In the genomic region with DNA sequence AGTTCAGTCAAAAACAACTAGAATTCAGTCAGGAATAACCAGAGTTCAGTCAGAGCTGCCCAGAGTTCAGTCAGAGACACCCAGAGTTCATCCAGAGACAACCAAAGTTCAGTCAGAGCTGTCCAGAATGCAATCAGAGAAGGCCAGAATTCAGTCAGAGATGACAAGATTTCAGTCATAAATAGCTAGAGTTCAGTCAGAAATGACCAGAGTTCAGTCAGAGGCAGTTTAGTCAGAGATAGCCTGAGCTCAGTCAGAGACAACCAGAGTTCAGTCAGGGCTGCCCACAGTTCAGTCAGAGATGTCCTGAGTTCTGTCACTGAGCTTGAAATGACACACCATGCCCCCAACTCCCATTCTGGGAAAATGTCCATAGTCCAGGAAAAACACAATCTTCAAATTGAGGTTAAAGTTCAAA, we compare ENCODE assay signal across 18 cellular contexts.
DNase-seq lines count a peak whose midpoint lies in the region; ATAC-seq lines count a peak whose summit lies in the region.
"Had no signal": no experiment of that assay in that cellular context is flagged by ENCODE, and none has a peak within 500 bp of the region (broad histone marks: within the 10 kb centered on the region; RNA-seq: fewer than 3 reads in every experiment).

No MANE protein-coding gene starts in this region.

- CTCF ChIA-PET in activated naive CD4-positive, alpha-beta T cell treated with anti-CD3 and anti-CD28 coated beads, Interleukin-2, amount 10 ng/mL, durations not matched to agents 7 days and 5 days (lab: Charles Lee) = interaction anchor here (0.7 to 4.5 kb wide), 3 partner anchors 25 to 32 kb away, joined by 3 to 20 read pairs (median 9); no protein-coding TSS in a partner anchor

- H3K27ac Mint-ChIP-seq in T-helper 1 cell treated with Interleukin-12 subunit alpha and Interleukin-12 subunit beta and Interleukin-4 antibody, amounts not matched to agents 30 μg/mL and 1 μg/mL, for 36 hours = peak overlapping the region; percentile 92
- H3K27ac Mint-ChIP-seq in activated naive CD4-positive, alpha-beta T cell treated with anti-CD3 and anti-CD28 coated beads, Interleukin-2, amount 10 ng/mL, durations not matched to agents 7 days and 5 days = peak overlapping the region; percentile 85
- peak overlapping the region; percentile 95 for H3K27ac Mint-ChIP-seq in stimulated activated naive CD8-positive, alpha-beta T cell treated with anti-CD3 and anti-CD28 coated beads, Interleukin-15, Interleukin-2, amounts not matched to agents 100 ng/mL and 50 ng/mL, for 24 hours
- H3K27ac Mint-ChIP-seq: H9, progenitor cell of endocrine pancreas had no signal

- H3K9me3 Mint-ChIP-seq in T-helper 1 cell treated with Interleukin-12 subunit alpha and Interleukin-12 subunit beta and Interleukin-4 antibody, amounts not matched to agents 30 μg/mL and 1 μg/mL, for 36 hours = peaks cover 16% of the 10 kb centered on the region
- H3K9me3 Mint-ChIP-seq in activated naive CD4-positive, alpha-beta T cell treated with anti-CD3 and anti-CD28 coated beads, Interleukin-2, amount 10 ng/mL, durations not matched to agents 7 days and 5 days = peaks cover 6% of the 10 kb centered on the region
- H3K9me3 Mint-ChIP-seq in stimulated activated naive CD8-positive, alpha-beta T cell treated with anti-CD3 and anti-CD28 coated beads, Interleukin-15, Interleukin-2, amounts not matched to agents 100 ng/mL and 50 ng/mL, for 24 hours = no peaks in the 10 kb centered on the region
- H3K9me3 Mint-ChIP-seq: H9, neural crest cell had no signal

- no peak for ATAC-seq in Right ventricle myocardium superior (ENCODE audit: poor library complexity)
- ATAC-seq: left colon had no signal

- peak; percentile 70 for DNase-seq in stimulated activated CD4-positive, alpha-beta T cell treated with anti-CD3 and anti-CD28 coated beads, Interleukin-1b, Interleukin-23, amount 100 ng/mL, for 48 hours
- DNase-seq in stimulated activated CD4-positive, alpha-beta T cell treated with anti-CD3 and anti-CD28 coated beads, Interleukin-2, amount 100 ng/mL, for 48 hours = no peak
- DNase-seq in activated naive CD4-positive, alpha-beta T cell treated with anti-CD3 and anti-CD28 coated beads, Interleukin-2, amount 10 ng/mL, durations not matched to agents 7 days and 5 days = no peak
- DNase-seq in DMS 273 treated with DMSO at 0.1 percent for 48 hours (lab: John Stamatoyannopoulos, UW) (no peak), Right ventricle myocardium superior (no peak), SKM-1 (lab: John Stamatoyannopoulos, UW; ENCODE audit: unreplicated experiment) (no peak)
- DNase-seq: brain microvascular endothelial cell; colonic mucosa; glutamatergic neuron; H9; left colon; NCI-H146; stimulated activated CD4-positive, alpha-beta T cell treated with anti-CD3 and anti-CD28 coated beads, Interleukin-2, amount 100 ng/mL, for 24 hours; SW 1271 had no signal

- H3K4me3 Mint-ChIP-seq in T-helper 1 cell treated with Interleukin-12 subunit alpha and Interleukin-12 subunit beta and Interleukin-4 antibody, amounts not matched to agents 30 μg/mL and 1 μg/mL, for 36 hours = peak overlapping the region; percentile 23
- H3K4me3 Mint-ChIP-seq in activated naive CD4-positive, alpha-beta T cell treated with anti-CD3 and anti-CD28 coated beads, Interleukin-2, amount 10 ng/mL, durations not matched to agents 7 days and 5 days = no peak overlapping the region
- peak overlapping the region; percentile 53 for H3K4me3 Mint-ChIP-seq in stimulated activated naive CD8-positive, alpha-beta T cell treated with anti-CD3 and anti-CD28 coated beads, Interleukin-15, Interleukin-2, amounts not matched to agents 100 ng/mL and 50 ng/mL, for 24 hours
- H3K4me3 Mint-ChIP-seq: H9, neural crest cell had no signal

- no peaks in the 10 kb centered on the region for H3K27me3 Mint-ChIP-seq in T-helper 1 cell treated with Interleukin-12 subunit alpha and Interleukin-12 subunit beta and Interleukin-4 antibody, amounts not matched to agents 30 μg/mL and 1 μg/mL, for 36 hours (ENCODE audit: low read depth)
- H3K27me3 Mint-ChIP-seq in activated naive CD4-positive, alpha-beta T cell treated with anti-CD3 and anti-CD28 coated beads, Interleukin-2, amount 10 ng/mL, durations not matched to agents 7 days and 5 days = no peaks in the 10 kb centered on the region
- H3K27me3 Mint-ChIP-seq in stimulated activated naive CD8-positive, alpha-beta T cell treated with anti-CD3 and anti-CD28 coated beads, Interleukin-15, Interleukin-2, amounts not matched to agents 100 ng/mL and 50 ng/mL, for 24 hours = no peaks in the 10 kb centered on the region

- H3K36me3 Mint-ChIP-seq in T-helper 1 cell treated with Interleukin-12 subunit alpha and Interleukin-12 subunit beta and Interleukin-4 antibody, amounts not matched to agents 30 μg/mL and 1 μg/mL, for 36 hours (ENCODE audit: low read depth) = peaks cover 12% of the 10 kb centered on the region
- H3K36me3 Mint-ChIP-seq in activated naive CD4-positive, alpha-beta T cell treated with anti-CD3 and anti-CD28 coated beads, Interleukin-2, amount 10 ng/mL, durations not matched to agents 7 days and 5 days = peaks cover 21% of the 10 kb centered on the region
- peaks cover 10% of the 10 kb centered on the region for H3K36me3 Mint-ChIP-seq in stimulated activated naive CD8-positive, alpha-beta T cell treated with anti-CD3 and anti-CD28 coated beads, Interleukin-15, Interleukin-2, amounts not matched to agents 100 ng/mL and 50 ng/mL, for 24 hours (ENCODE audit: low read depth)

- H3K4me1 Mint-ChIP-seq in T-helper 1 cell treated with Interleukin-12 subunit alpha and Interleukin-12 subunit beta and Interleukin-4 antibody, amounts not matched to agents 30 μg/mL and 1 μg/mL, for 36 hours (ENCODE audit: low read depth) = peaks cover 63% of the 10 kb centered on the region
- H3K4me1 Mint-ChIP-seq in activated naive CD4-positive, alpha-beta T cell treated with anti-CD3 and anti-CD28 coated beads, Interleukin-2, amount 10 ng/mL, durations not matched to agents 7 days and 5 days = peaks cover 96% of the 10 kb centered on the region
- H3K4me1 Mint-ChIP-seq in stimulated activated naive CD8-positive, alpha-beta T cell treated with anti-CD3 and anti-CD28 coated beads, Interleukin-15, Interleukin-2, amounts not matched to agents 100 ng/mL and 50 ng/mL, for 24 hours (ENCODE audit: low read depth) = peaks cover 90% of the 10 kb centered on the region

- intact Hi-C loops in Right ventricle myocardium superior (cut with DNase I) = no loop called here
